Comparison of ENCODE assay signal across 1 cellular context in the genomic region with DNA sequence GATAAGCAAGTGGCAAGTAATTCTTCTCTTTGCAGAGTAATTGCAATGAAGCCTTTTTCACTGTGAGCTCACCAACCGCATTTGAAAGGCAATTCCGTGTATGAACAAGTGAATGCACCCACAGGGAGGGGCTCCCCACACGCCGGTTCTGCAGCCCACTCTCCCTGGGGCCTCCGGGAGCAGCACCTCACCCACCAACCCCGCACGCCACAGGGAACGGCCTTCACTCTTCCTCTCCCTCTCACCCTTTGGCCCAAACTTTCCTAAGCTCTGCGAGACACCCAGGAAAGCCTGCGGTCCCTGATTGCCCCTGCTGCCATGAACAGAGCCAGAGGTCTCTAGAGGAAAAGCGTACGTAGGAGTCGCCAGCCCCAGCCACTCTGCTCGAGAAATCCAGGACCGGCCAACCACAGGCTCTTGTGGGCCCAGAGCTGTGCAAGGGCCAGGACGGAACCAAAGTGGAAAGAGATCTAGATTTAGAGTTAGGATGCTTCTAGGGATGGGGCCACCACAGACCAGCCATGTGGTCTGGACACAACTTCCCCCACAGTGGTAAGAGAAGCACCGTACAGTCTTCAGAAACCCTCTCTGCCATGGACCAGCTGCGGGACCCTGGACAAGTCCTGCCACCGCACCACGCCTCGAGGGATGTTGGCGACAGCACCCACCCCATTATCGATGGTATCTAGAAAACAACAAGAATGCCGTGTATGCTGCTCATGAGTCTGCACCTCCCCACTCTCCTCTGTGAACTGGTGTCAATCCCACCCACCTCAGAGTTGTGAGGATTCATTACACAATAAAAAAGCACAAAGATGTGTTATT.
TF ChIP-seq lines count a peak whose summit lies in the region.

No MANE protein-coding gene starts in this region.

TF ChIP-seq in K562, 482 proteins besides CTCF, POLR2A, EP300 and RAD21:
- TF ChIP-seq ZNF165 (CRISPR knock-in tag; IDR thresholded peaks at IDR 0.05; ENCODE audit: borderline replicate concordance) (no peak), DLX4 (CRISPR knock-in tag; IDR thresholded peaks at IDR 0.05) (no peak), NR1H2 (CRISPR knock-in tag; IDR thresholded peaks at IDR 0.05) (no peak), C11orf30 (IDR thresholded peaks at IDR 0.05; ENCODE audit: low read depth) (no peak), TAF1 (IDR thresholded peaks at IDR 0.05; ENCODE audit: control insufficient read depth, extremely low read depth, insufficient read depth, low read length, severe bottlenecking) (no peak), ZZZ3 (IDR thresholded peaks at IDR 0.05) (no peak)
- TF ChIP-seq, protein P1, sequence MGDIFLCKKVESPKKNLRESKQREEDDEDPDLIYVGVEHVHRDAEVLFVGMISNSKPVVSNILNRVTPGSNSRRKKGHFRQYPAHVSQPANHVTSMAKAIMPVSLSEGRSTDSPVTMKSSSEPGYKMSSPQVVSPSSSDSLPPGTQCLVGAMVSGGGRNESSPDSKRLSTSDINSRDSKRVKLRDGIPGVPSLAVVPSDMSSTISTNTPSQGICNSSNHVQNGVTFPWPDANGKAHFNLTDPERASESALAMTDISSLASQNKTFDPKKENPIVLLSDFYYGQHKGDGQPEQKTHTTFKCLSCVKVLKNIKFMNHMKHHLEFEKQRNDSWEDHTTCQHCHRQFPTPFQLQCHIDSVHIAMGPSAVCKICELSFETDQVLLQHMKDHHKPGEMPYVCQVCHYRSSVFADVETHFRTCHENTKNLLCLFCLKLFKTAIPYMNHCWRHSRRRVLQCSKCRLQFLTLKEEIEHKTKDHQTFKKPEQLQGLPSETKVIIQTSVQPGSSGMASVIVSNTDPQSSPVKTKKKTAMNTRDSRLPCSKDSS (IDR thresholded peaks at IDR 0.05; ENCODE audit: low read depth, partially characterized antibody), result no peak
- TF ChIP-seq, protein P2, sequence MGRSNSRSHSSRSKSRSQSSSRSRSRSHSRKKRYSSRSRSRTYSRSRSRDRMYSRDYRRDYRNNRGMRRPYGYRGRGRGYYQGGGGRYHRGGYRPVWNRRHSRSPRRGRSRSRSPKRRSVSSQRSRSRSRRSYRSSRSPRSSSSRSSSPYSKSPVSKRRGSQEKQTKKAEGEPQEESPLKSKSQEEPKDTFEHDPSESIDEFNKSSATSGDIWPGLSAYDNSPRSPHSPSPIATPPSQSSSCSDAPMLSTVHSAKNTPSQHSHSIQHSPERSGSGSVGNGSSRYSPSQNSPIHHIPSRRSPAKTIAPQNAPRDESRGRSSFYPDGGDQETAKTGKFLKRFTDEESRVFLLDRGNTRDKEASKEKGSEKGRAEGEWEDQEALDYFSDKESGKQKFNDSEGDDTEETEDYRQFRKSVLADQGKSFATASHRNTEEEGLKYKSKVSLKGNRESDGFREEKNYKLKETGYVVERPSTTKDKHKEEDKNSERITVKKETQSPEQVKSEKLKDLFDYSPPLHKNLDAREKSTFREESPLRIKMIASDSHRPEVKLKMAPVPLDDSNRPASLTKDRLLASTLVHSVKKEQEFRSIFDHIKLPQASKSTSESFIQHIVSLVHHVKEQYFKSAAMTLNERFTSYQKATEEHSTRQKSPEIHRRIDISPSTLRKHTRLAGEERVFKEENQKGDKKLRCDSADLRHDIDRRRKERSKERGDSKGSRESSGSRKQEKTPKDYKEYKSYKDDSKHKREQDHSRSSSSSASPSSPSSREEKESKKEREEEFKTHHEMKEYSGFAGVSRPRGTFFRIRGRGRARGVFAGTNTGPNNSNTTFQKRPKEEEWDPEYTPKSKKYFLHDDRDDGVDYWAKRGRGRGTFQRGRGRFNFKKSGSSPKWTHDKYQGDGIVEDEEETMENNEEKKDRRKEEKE (IDR thresholded peaks at IDR 0.05; ENCODE audit: borderline replicate concordance in 1 of 2, control insufficient read depth in 1 of 2, low read depth in 2 of 2, low read length in 1 of 2), result no peak
